Comparison of ENCODE assay signal across 23 cellular contexts in genomic region chr2:41877114-41877513, GRCh38.
"Had no signal": no experiment of that assay in that cellular context is flagged by ENCODE, and none has a peak within 500 bp of the region (broad histone marks: within the 10 kb centered on the region; RNA-seq: fewer than 3 reads in every experiment).

No MANE protein-coding gene starts in this region.

- H3K36me3 Mint-ChIP-seq: natural killer cell, neural progenitor cell had no signal

- H3K4me2 ChIP-seq: neural progenitor cell, smooth muscle cell had no signal

- H3K27me3 ChIP-seq: heart right ventricle, neural progenitor cell, right lobe of liver, suprapubic skin, transverse colon, vagina had no signal

- H3K27ac Mint-ChIP-seq: immature natural killer cell, natural killer cell, neural progenitor cell had no signal

- H3K9me3 Mint-ChIP-seq: effector memory CD8-positive, alpha-beta T cell; natural killer cell; neural progenitor cell; stimulated activated naive CD8-positive, alpha-beta T cell treated with anti-CD3 and anti-CD28 coated beads, Interleukin-15, amount 100 ng/mL, for 72 hours had no signal

- H3K4me3 ChIP-seq: esophagus squamous epithelium, heart right ventricle, lower lobe of right lung, neural progenitor cell, right lobe of liver, smooth muscle cell, suprapubic skin, transverse colon, vagina had no signal

- H3K4me1 Mint-ChIP-seq: stimulated activated naive CD8-positive, alpha-beta T cell treated with anti-CD3 and anti-CD28 coated beads, Interleukin-15, amount 100 ng/mL, for 72 hours had no signal

- H3K4me1 ChIP-seq: lower lobe of right lung had no signal

- H3K4me3 Mint-ChIP-seq: effector memory CD8-positive, alpha-beta T cell; immature natural killer cell; natural killer cell; neural progenitor cell; stimulated activated naive CD8-positive, alpha-beta T cell treated with anti-CD3 and anti-CD28 coated beads, Interleukin-15, amount 100 ng/mL, for 72 hours had no signal

- ATAC-seq: effector memory CD8-positive, alpha-beta T cell; heart right ventricle; left ventricle myocardium superior; lower lobe of right lung; natural killer cell; right lobe of liver; stimulated activated naive CD8-positive, alpha-beta T cell treated with anti-CD3 and anti-CD28 coated beads, Interleukin-15, amount 100 ng/mL, for 72 hours had no signal

- H2AFZ ChIP-seq: neural progenitor cell had no signal

- H3K36me3 ChIP-seq: esophagus squamous epithelium, heart right ventricle, lower lobe of right lung, neural progenitor cell, right lobe of liver, suprapubic skin, transverse colon, vagina had no signal

- DNase-seq: cortex of kidney; effector memory CD8-positive, alpha-beta T cell; erythroblast; esophagus squamous epithelium; foreskin melanocyte; glutamatergic neuron; heart right ventricle; immature natural killer cell; left ventricle myocardium superior; lower lobe of right lung; natural killer cell; right lobe of liver; stimulated activated CD4-positive, alpha-beta T cell treated with anti-CD3 and anti-CD28 coated beads, Interleukin-12 subunit alpha, Interleukin-12 subunit beta, amount 100 ng/mL, for 4 hours; stimulated activated CD4-positive, alpha-beta T cell treated with anti-CD3 and anti-CD28 coated beads, Interleukin-1b, Interleukin-23, amount 100 ng/mL, for 48 hours; stimulated activated CD4-positive, alpha-beta T cell treated with anti-CD3 and anti-CD28 coated beads, Interleukin-4, amount 100 ng/mL, for 1 hour; stimulated activated CD8-positive, alpha-beta memory T cell treated with anti-CD3 and anti-CD28 coated beads, Interleukin-4, amount 100 ng/mL, for 48 hours; stimulated activated naive CD4-positive, alpha-beta T cell; stimulated activated naive CD8-positive, alpha-beta T cell treated with anti-CD3 and anti-CD28 coated beads, Interleukin-15, amount 100 ng/mL, for 72 hours; transverse colon had no signal

- H3K27ac ChIP-seq: esophagus squamous epithelium, heart right ventricle, lower lobe of right lung, neural progenitor cell, right lobe of liver, suprapubic skin, transverse colon had no signal

- H3K9me3 ChIP-seq: esophagus squamous epithelium, heart right ventricle, lower lobe of right lung, suprapubic skin, transverse colon, vagina had no signal
